Comparison of ENCODE assay signal across 1 cellular context in genomic region chr10:79340646-79341244, GRCh38.
TF ChIP-seq lines count a peak whose summit lies in the region.

No MANE protein-coding gene starts in this region.

TF ChIP-seq in liver, 16 proteins besides CTCF, POLR2A, EP300 and RAD21 (continued from another document):
- TF ChIP-seq REST (IDR thresholded peaks at IDR 0.05) (no peak), MAX (IDR thresholded peaks at IDR 0.05) (no peak), TAF1 (conservative IDR thresholded peaks at IDR 0.05) (no peak), EGR1 (IDR thresholded peaks at IDR 0.05; ENCODE audit: low read depth in 2 of 2) (no peak), JUND (IDR thresholded peaks at IDR 0.05) (no peak), FOXA1 (IDR thresholded peaks at IDR 0.05) (no peak), GABPA (IDR thresholded peaks at IDR 0.05 in 1 of 2, conservative IDR thresholded peaks at IDR 0.05 in 1 of 2) (no peak), YY1 (IDR thresholded peaks at IDR 0.05) (no peak)
